ENCODE assay signal across 21 cellular contexts in genomic region chrX:39039890-39040289, GRCh38.
"Had no signal": no experiment of that assay in that cellular context is flagged by ENCODE, and none has a peak within 500 bp of the region (broad histone marks: within the 10 kb centered on the region; RNA-seq: fewer than 3 reads in every experiment).

No MANE protein-coding gene starts in this region.

- ATAC-seq: effector memory CD8-positive, alpha-beta T cell; esophagus mucosa; foreskin keratinocyte; gastrocnemius medialis; gastroesophageal sphincter; heart left ventricle; heart right ventricle had no signal

- DNase-seq: colonic mucosa; cortex of kidney; dermis blood vessel endothelial cell; dorsolateral prefrontal cortex; effector CD4-positive, alpha-beta T cell; effector CD8-positive, alpha-beta T cell; effector memory CD4-positive, alpha-beta T cell; effector memory CD8-positive, alpha-beta T cell; endodermal cell; erythroblast; esophagus squamous epithelium; foreskin fibroblast; foreskin keratinocyte; foreskin melanocyte; gastrocnemius medialis; glutamatergic neuron; head of caudate nucleus; heart left ventricle; heart right ventricle had no signal
